ENCODE assay signal across 1 cellular context in genomic region chr12:110068115-110068514, GRCh38.
TF ChIP-seq lines count a peak whose summit lies in the region.

No MANE protein-coding gene starts in this region.

TF ChIP-seq in HEK293, 187 proteins besides CTCF, POLR2A, EP300 and RAD21:
- peak; percentile 60; the same call in 1 of the 2 replicates for TF ChIP-seq ZNF513 (tag by site-specific recombination; IDR thresholded peaks at IDR 0.05)
TF ChIP-seq in HEK293: peak in this region for 1; not testable (repeated sequence) for 186.
